8 cellular contexts compared by ENCODE assay signal in genomic region chr1:149927535-149928387, GRCh38. TPM values are rescaled to one million over a fixed set of nuclear protein-coding genes. Genes with fewer than 3 reads are reported as not detected.
DNase-seq lines count a peak whose midpoint lies in the region; ATAC-seq and TF ChIP-seq lines count a peak whose summit lies in the region.

SF3B4 (minus strand) TSS chr1:149927803; CDS start chr1:149927759, 44 bp downstream.

- intact Hi-C loops in dendritic cell treated with granulocyte-macrophage colony-stimulating factor and Interleukin-4, amounts not matched to agents 40 ng/mL and 50 ng/mL, for 4 days (cut with micrococcal nuclease), result loop anchor here (1.0 kb wide), 1 partner anchor 28 kb away; the partner anchor contains the start of gene BOLA1
- intact Hi-C loops in left lung (cut with DNase I), result no loop called here

- no peaks in the 10 kb centered on the region for H3K9me3 ChIP-seq in left lung

- H3K9me3 Mint-ChIP-seq in dendritic cell treated with granulocyte-macrophage colony-stimulating factor and Interleukin-4, amounts not matched to agents 40 ng/mL and 50 ng/mL, for 4 days, result no peaks in the 10 kb centered on the region

- peaks cover 53% of the 10 kb centered on the region for H3K36me3 Mint-ChIP-seq in dendritic cell treated with granulocyte-macrophage colony-stimulating factor and Interleukin-4, amounts not matched to agents 40 ng/mL and 50 ng/mL, for 4 days (ENCODE audit: low read depth)

- H3K27me3 Mint-ChIP-seq in dendritic cell treated with granulocyte-macrophage colony-stimulating factor and Interleukin-4, amounts not matched to agents 40 ng/mL and 50 ng/mL, for 4 days, result no peaks in the 10 kb centered on the region

- H3K27ac Mint-ChIP-seq in dendritic cell treated with granulocyte-macrophage colony-stimulating factor and Interleukin-4, amounts not matched to agents 40 ng/mL and 50 ng/mL, for 4 days, result peak within 1 kb of the TSS; percentile 89

- peaks cover 0 to 39% of the 10 kb centered on the region in 2 donors for H3K36me3 ChIP-seq in left lung

- DNase-seq in CD1c-positive myeloid dendritic cell (ENCODE audit: extremely low spot score), result peak; percentile 97
- peak; percentile 90 for DNase-seq in NCI-H748 treated with DMSO at 0.1 percent for 48 hours (lab: John Stamatoyannopoulos, UW)
- peak; percentile 89 to 93 for DNase-seq in activated CD4-positive, alpha-beta T cell treated with anti-CD3 and anti-CD28 coated beads, Interleukin-2, amount 50 U/mL, for 24 hours (ENCODE audit: low read depth in 1 of 2, low spot score in 1 of 2)
- DNase-seq in left lung, result peak; percentile 96 to 98
- peak; percentile 93 for DNase-seq in stimulated activated CD4-positive, alpha-beta T cell treated with anti-CD3 and anti-CD28 coated beads, Interleukin-2, amount 100 ng/mL, for 4 hours (ENCODE audit: low read depth)

- H3K4me3 Mint-ChIP-seq in dendritic cell treated with granulocyte-macrophage colony-stimulating factor and Interleukin-4, amounts not matched to agents 40 ng/mL and 50 ng/mL, for 4 days, result peak within 1 kb of the TSS; percentile 99

- peak within 1 kb of the TSS; percentile 96 to 98 for H3K27ac ChIP-seq in left lung

- no peaks in the 10 kb centered on the region for H3K27me3 ChIP-seq in left lung

- H3K4me3 ChIP-seq in left lung, result peak within 1 kb of the TSS; percentile 80 to 89

- peaks cover 7 to 57% of the 10 kb centered on the region in 2 donors for H3K4me1 ChIP-seq in left lung

- no peak for TF ChIP-seq CTCF in left lung (IDR thresholded peaks at IDR 0.05)

- ATAC-seq in GM19397 (IDR thresholded peaks at IDR 0.05; ENCODE audit: unreplicated experiment), result peak; percentile 93
- ATAC-seq in HG03565 (IDR thresholded peaks at IDR 0.05; ENCODE audit: unreplicated experiment), result peak; percentile 81
- peak; percentile 100 for ATAC-seq in left lung

- H3K4me1 Mint-ChIP-seq in dendritic cell treated with granulocyte-macrophage colony-stimulating factor and Interleukin-4, amounts not matched to agents 40 ng/mL and 50 ng/mL, for 4 days (ENCODE audit: low read depth), result peaks cover 82% of the 10 kb centered on the region

RNA-seq across cellular contexts. Expression of gene SF3B4, which starts in this region (rescaled TPM):
- 10 to 100 TPM; 39.4 to 54.0 TPM for total RNA-seq in left lung

Comparison
In these comparisons a context has a peak if more than half of its experiments do, and no peak if none do; other contexts are left out.
1. Peak in every context shown above with its lines: DNase-seq, ATAC-seq, H3K4me3 ChIP-seq and H3K27ac ChIP-seq.